ENCODE assay signal across 18 cellular contexts in the genomic region with DNA sequence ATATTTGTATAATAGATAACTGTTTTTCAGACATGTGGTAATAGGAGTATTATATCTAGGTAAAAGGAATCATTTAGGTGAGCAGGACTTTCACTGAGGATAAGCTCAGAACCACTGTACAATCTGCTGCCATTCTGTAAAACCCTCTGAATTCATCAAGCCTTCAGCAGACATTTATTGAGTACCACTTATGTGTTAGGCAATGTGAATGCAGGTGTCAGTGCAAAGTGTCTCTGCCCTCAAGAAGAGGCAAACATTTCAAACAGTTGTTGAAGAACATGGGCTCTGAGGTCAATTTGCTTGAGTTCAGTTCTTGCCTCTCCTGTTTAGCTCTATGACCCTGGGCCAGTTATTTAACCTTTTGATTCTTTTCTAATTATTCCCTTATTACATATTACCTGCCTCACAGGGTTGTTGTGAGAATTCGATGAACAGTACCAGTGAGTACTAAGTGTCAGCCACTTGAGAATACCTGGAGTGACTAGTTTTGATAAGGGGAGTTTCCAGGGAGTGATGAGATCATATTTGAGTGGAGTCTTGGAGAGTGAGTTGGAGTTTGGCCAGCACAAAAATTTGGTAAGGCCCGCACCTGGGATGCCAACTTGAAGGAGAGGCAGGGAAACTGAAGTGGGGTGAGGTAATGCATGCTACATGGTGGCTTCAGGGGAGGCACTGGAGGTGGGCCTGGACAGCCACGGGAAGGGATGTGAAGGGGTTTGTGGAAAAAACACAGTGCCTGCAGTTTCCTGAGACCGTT. TPM values are rescaled to one million over a fixed set of nuclear protein-coding genes. Genes with fewer than 3 reads are reported as not detected.
DNase-seq lines count a peak whose midpoint lies in the region; ATAC-seq and TF ChIP-seq lines count a peak whose summit lies in the region.
"Had no signal": no experiment of that assay in that cellular context is flagged by ENCODE, and none has a peak within 500 bp of the region (broad histone marks: within the 10 kb centered on the region; RNA-seq: fewer than 3 reads in every experiment).

No MANE protein-coding gene starts in this region.

- H3K27me3 Mint-ChIP-seq in Caco-2 (ENCODE audit: insufficient read depth, unreplicated experiment), result no peaks in the 10 kb centered on the region
- H3K27me3 Mint-ChIP-seq: activated T-cell treated with anti-CD3 and anti-CD28 coated beads, Interleukin-2, amount 50 U/mL, for 24 hours had no signal

- CTCF ChIA-PET in Caco-2 (lab: Charles Lee) (no interaction called here), IMR-90 (lab: Yijun Ruan, JAX) (no interaction called here), mammary epithelial cell (lab: Charles Lee; ENCODE audit: low non-redundant PET) (no interaction called here)

- TF ChIP-seq CTCF in Caco-2 (IDR thresholded peaks at IDR 0.05; ENCODE audit: insufficient read depth in 1 of 2, low read depth in 1 of 2, low read length in 1 of 2, severe bottlenecking in 1 of 2, unreplicated experiment in 1 of 2) (no peak), IMR-90 (conservative IDR thresholded peaks at IDR 0.05; ENCODE audit: low read depth, low read length) (no peak), mammary epithelial cell (conservative IDR thresholded peaks at IDR 0.05 in 1 of 2, IDR thresholded peaks at IDR 0.05 in 1 of 2; ENCODE audit: extremely low read depth in 1 of 2, insufficient read depth in 1 of 2, low read depth in 1 of 2, low read length in 2 of 2) (no peak), right lobe of liver (IDR thresholded peaks at IDR 0.05) (no peak)

- no peak for TF ChIP-seq POLR2A in IMR-90 (IDR thresholded peaks at IDR 0.05; ENCODE audit: low read depth, low read length)
- no peak for TF ChIP-seq POLR2A in right lobe of liver (IDR thresholded peaks at IDR 0.05)

- H3K14ac ChIP-seq in IMR-90 (replicated peaks; ENCODE audit: low read depth, low read length), result no peak overlapping the region

- no peaks in the 10 kb centered on the region for H3K36me3 ChIP-seq in Caco-2 (ENCODE audit: control insufficient read depth, insufficient read depth, low read length)
- no peaks in the 10 kb centered on the region; the same call in 1 of the 2 replicates for H3K36me3 ChIP-seq in IMR-90 (ENCODE audit: control insufficient read depth, insufficient read depth, low read length)
- no peaks in the 10 kb centered on the region for H3K36me3 ChIP-seq in mammary epithelial cell (ENCODE audit: insufficient read depth, low read length)
- H3K36me3 ChIP-seq in mesendoderm (ENCODE audit: control insufficient read depth, insufficient read depth, low read length), result no peaks in the 10 kb centered on the region
- no peaks in the 10 kb centered on the region for H3K36me3 ChIP-seq in right lobe of liver
- H3K36me3 ChIP-seq: stomach had no signal

- peaks cover 36% of the 10 kb centered on the region for H4K20me1 ChIP-seq in IMR-90 (ENCODE audit: insufficient read depth, low read length)
- no peaks in the 10 kb centered on the region for H4K20me1 ChIP-seq in mammary epithelial cell (ENCODE audit: insufficient read depth, low read length)

- no peak overlapping the region for H2AK9ac ChIP-seq in IMR-90 (replicated peaks; ENCODE audit: low read depth, low read length, poor library complexity)

- H2BK120ac ChIP-seq in IMR-90 (ENCODE audit: low read depth, low read length) (no peak overlapping the region), mesendoderm (ENCODE audit: low read depth, low read length) (no peak overlapping the region)

- BruUV-seq in Caco-2 (replicated peaks; lab: Mats Ljungman, UMichigan) (no TSS peak), IMR-90 (replicated peaks; lab: Mats Ljungman, UMichigan) (no TSS peak), mammary epithelial cell (replicated peaks; lab: Mats Ljungman, UMichigan) (no TSS peak)

- H3K4me1 Mint-ChIP-seq in Caco-2 (ENCODE audit: low read depth, unreplicated experiment), result peaks cover 46% of the 10 kb centered on the region

- H3K9me1 ChIP-seq in IMR-90 (ENCODE audit: insufficient read depth, low read length), result peaks cover 14% of the 10 kb centered on the region

- H3K23ac ChIP-seq in IMR-90 (ENCODE audit: low read depth, low read length), result peak overlapping the region; percentile 29; the same call in 1 of the 2 replicates
- no peak overlapping the region for H3K23ac ChIP-seq in mesendoderm (ENCODE audit: low read length)

- H3K56ac ChIP-seq in IMR-90 (ENCODE audit: extremely low read depth, insufficient read depth, low read length) (no peak overlapping the region), mesendoderm (ENCODE audit: low read length) (peak overlapping the region; percentile 54)

- no peak overlapping the region for H3K4me2 ChIP-seq in IMR-90 (ENCODE audit: low read depth, low read length)
- no peak overlapping the region for H3K4me2 ChIP-seq in mammary epithelial cell (ENCODE audit: insufficient read depth, low read depth, low read length)
- H3K4me2 ChIP-seq in mesendoderm (ENCODE audit: low read length), result no peak overlapping the region

- H3K4me3 ChIP-seq in Caco-2 (ENCODE audit: low read depth, low read length), result no peak overlapping the region
- H3K4me3 ChIP-seq in IMR-90 (ENCODE audit: insufficient read depth, low read depth, low read length), result no peak overlapping the region
- H3K4me3 ChIP-seq in mammary epithelial cell (replicated peaks in 1 of 3; ENCODE audit: insufficient read depth in 1 of 3, low read depth in 2 of 3, low read length in 3 of 3), result no peak overlapping the region
- no peak overlapping the region for H3K4me3 ChIP-seq in mesendoderm (ENCODE audit: low read length)
- no peak overlapping the region for H3K4me3 ChIP-seq in right lobe of liver
- H3K4me3 ChIP-seq: stomach had no signal

- H3K18ac ChIP-seq in IMR-90 (ENCODE audit: low read depth, low read length) (peak overlapping the region; percentile 30; the same call in 1 of the 2 replicates), mesendoderm (ENCODE audit: low read length) (no peak overlapping the region)

- no peak overlapping the region for H4K8ac ChIP-seq in IMR-90 (ENCODE audit: low read depth in 2 of 2, low read length in 2 of 2)
- H4K8ac ChIP-seq in mesendoderm (ENCODE audit: low read depth, low read length), result no peak overlapping the region

- dilution Hi-C loops in IMR-90 (cut with HindIII; ENCODE audit: low sequenced_read_pairs, unreplicated experiment), result no loop called here
- dilution Hi-C loops in mammary epithelial cell (cut with HindIII; ENCODE audit: low sequenced_read_pairs), result no loop called here

- peaks cover 7% of the 10 kb centered on the region for H3K36me3 Mint-ChIP-seq in Caco-2 (ENCODE audit: insufficient read depth, unreplicated experiment)
- H3K36me3 Mint-ChIP-seq: activated naive CD8-positive, alpha-beta T cell had no signal

- H3K79me1 ChIP-seq in IMR-90 (ENCODE audit: low read depth in 1 of 2, low read length in 2 of 2) (peaks cover 20 to 72% of the 10 kb centered on the region in 2 experiments), mesendoderm (ENCODE audit: low read length) (peaks cover 13% of the 10 kb centered on the region)

- ATAC-seq in IMR-90 (ENCODE audit: low read depth) (no peak), HG03045 (IDR thresholded peaks at IDR 0.05; ENCODE audit: unreplicated experiment) (no peak), right lobe of liver (no peak)
- ATAC-seq: Panc1 had no signal

- H3K27ac Mint-ChIP-seq in Caco-2 (ENCODE audit: unreplicated experiment), result peak overlapping the region; percentile 60
- H3K27ac Mint-ChIP-seq: activated naive CD8-positive, alpha-beta T cell; activated T-cell treated with anti-CD3 and anti-CD28 coated beads, Interleukin-2, amount 50 U/mL, for 24 hours had no signal

- POLR2A ChIA-PET in Caco-2 (lab: Charles Lee) (no interaction called here), IMR-90 (lab: Charles Lee; ENCODE audit: unreplicated experiment) (no interaction called here)

- H2BK5ac ChIP-seq in IMR-90 (ENCODE audit: low read depth, low read length, poor library complexity, severe bottlenecking) (peak overlapping the region; percentile 8), mesendoderm (ENCODE audit: low read length) (no peak overlapping the region)

- H3K4me1 ChIP-seq in Caco-2 (peaks cover 2% of the 10 kb centered on the region), IMR-90 (ENCODE audit: control insufficient read depth, insufficient read depth, low read length) (peaks cover 18% of the 10 kb centered on the region), mammary epithelial cell (ENCODE audit: insufficient read depth, low read length) (peaks cover 16% of the 10 kb centered on the region), mesendoderm (ENCODE audit: control insufficient read depth, low read depth, low read length) (peaks cover 8% of the 10 kb centered on the region), right lobe of liver (no peaks in the 10 kb centered on the region)

- H3K9me3 ChIP-seq in Caco-2, result no peaks in the 10 kb centered on the region
- no peaks in the 10 kb centered on the region for H3K9me3 ChIP-seq in IMR-90 (ENCODE audit: control insufficient read depth, insufficient read depth, low read length)
- no peaks in the 10 kb centered on the region for H3K9me3 ChIP-seq in mammary epithelial cell (replicated peaks; ENCODE audit: insufficient read depth, low read length)
- H3K9me3 ChIP-seq in right lobe of liver, result no peaks in the 10 kb centered on the region
- H3K9me3 ChIP-seq: stomach had no signal

- no peak overlapping the region for H2BK20ac ChIP-seq in IMR-90 (ENCODE audit: low read depth, low read length)

- H3K79me2 ChIP-seq in mammary epithelial cell (ENCODE audit: insufficient read depth, low read length) (peaks cover 90% of the 10 kb centered on the region), mesendoderm (ENCODE audit: control insufficient read depth, insufficient read depth, low read length) (peaks cover 24% of the 10 kb centered on the region)

- no peak overlapping the region for H3K27ac ChIP-seq in IMR-90 (ENCODE audit: insufficient read depth, low read length)
- H3K27ac ChIP-seq in mammary epithelial cell (ENCODE audit: insufficient read depth, low read depth, low read length), result peak overlapping the region; percentile 2
- no peak overlapping the region for H3K27ac ChIP-seq in mesendoderm (ENCODE audit: low read depth, low read length)
- no peak overlapping the region for H3K27ac ChIP-seq in right lobe of liver

- in situ Hi-C loops in IMR-90 (cut with MboI; ENCODE audit: low sequenced_read_pairs), result no loop called here
- in situ Hi-C loops in mammary epithelial cell (cut with MboI; ENCODE audit: low sequenced_read_pairs in 2 of 2), result no loop called here

- intact Hi-C loops in Caco-2 (cut with micrococcal nuclease; ENCODE audit: unreplicated experiment) (no loop called here), IMR-90 (cut with micrococcal nuclease) (no loop called here), mammary epithelial cell (cut with micrococcal nuclease) (no loop called here), right lobe of liver (cut with DNase I) (no loop called here)

- WGBS in IMR-90 (ENCODE audit: extremely low coverage in 2 of 2, insufficient read length in 1 of 2), 2 experiments, result 88% methylated on average over 1 of the region's 4 CpGs; no CpG with 5 or more reads in 1 of the 2 experiments
- 32% methylated on average over 4 of the region's 4 CpGs for WGBS in mammary epithelial cell (ENCODE audit: low coverage, missing lambda C conversion rate)
- no CpG with 5 or more reads among the region's 4 CpGs for WGBS in mesendoderm (ENCODE audit: extremely low coverage, insufficient coverage, low lambda C conversion rate)
- 86% methylated on average over 2 of the region's 4 CpGs for WGBS in right lobe of liver (ENCODE audit: insufficient coverage, low coverage, low lambda C conversion rate, missing lambda C conversion rate)

- no peak overlapping the region for H3K9ac ChIP-seq in IMR-90 (ENCODE audit: low read depth, low read length)
- no peak overlapping the region for H3K9ac ChIP-seq in mammary epithelial cell (ENCODE audit: insufficient read depth, low read length)
- no peak overlapping the region for H3K9ac ChIP-seq in mesendoderm (ENCODE audit: low read length)

- H2AFZ ChIP-seq in IMR-90 (replicated peaks; ENCODE audit: low read length, poor library complexity) (no peak overlapping the region), mammary epithelial cell (ENCODE audit: low read depth, low read length) (no peak overlapping the region)

- H3K4me3 Mint-ChIP-seq in Caco-2 (ENCODE audit: unreplicated experiment), result no peak overlapping the region
- H3K4me3 Mint-ChIP-seq: activated naive CD8-positive, alpha-beta T cell; activated T-cell treated with anti-CD3 and anti-CD28 coated beads, Interleukin-2, amount 50 U/mL, for 24 hours had no signal

- TF ChIP-seq RAD21 in IMR-90 (IDR thresholded peaks at IDR 0.05; ENCODE audit: low read length), result no peak

- H2BK15ac ChIP-seq in IMR-90 (ENCODE audit: low read depth, low read length), result no peak overlapping the region
- no peak overlapping the region for H2BK15ac ChIP-seq in mesendoderm (replicated peaks; ENCODE audit: low read depth)

- H4K5ac ChIP-seq in IMR-90 (ENCODE audit: low read depth, low read length) (no peak overlapping the region), mesendoderm (ENCODE audit: low read length) (no peak overlapping the region)

- H4K91ac ChIP-seq in IMR-90 (ENCODE audit: insufficient read depth, low read depth, low read length), result no peak overlapping the region

- H3K4ac ChIP-seq in IMR-90 (ENCODE audit: low read depth, low read length) (no peak overlapping the region), mesendoderm (ENCODE audit: low read depth, low read length) (no peak overlapping the region)

- H3K27me3 ChIP-seq in Caco-2 (replicated peaks; ENCODE audit: control insufficient read depth, insufficient read depth, low read length) (no peaks in the 10 kb centered on the region), IMR-90 (ENCODE audit: control insufficient read depth, insufficient read depth, low read length) (no peaks in the 10 kb centered on the region), mammary epithelial cell (ENCODE audit: insufficient read depth, low read length) (no peaks in the 10 kb centered on the region), mesendoderm (ENCODE audit: insufficient read depth, low read length, poor library complexity) (no peaks in the 10 kb centered on the region), right lobe of liver (no peaks in the 10 kb centered on the region)
- H3K27me3 ChIP-seq: stomach had no signal

- H3K9me3 Mint-ChIP-seq in Caco-2 (ENCODE audit: unreplicated experiment), result no peaks in the 10 kb centered on the region
- H3K9me3 Mint-ChIP-seq: activated T-cell treated with anti-CD3 and anti-CD28 coated beads, Interleukin-2, amount 50 U/mL, for 24 hours had no signal

- peak overlapping the region; percentile 5; the same call in 1 of the 2 replicates for H2AK5ac ChIP-seq in IMR-90 (ENCODE audit: low read depth, low read length)
- no peak overlapping the region for H2AK5ac ChIP-seq in mesendoderm (ENCODE audit: low read length)

- DNase-seq in Caco-2 (no peak), IMR-90 (no peak), mammary epithelial cell (peak; percentile 89), mesendoderm (no peak), NCI-H187 treated with DMSO at 0.1 percent for 48 hours (lab: John Stamatoyannopoulos, UW) (no peak), right lobe of liver (no peak)
- DNase-seq in activated CD8-positive, alpha-beta memory T cell treated with anti-CD3 and anti-CD28 coated beads, Interleukin-2, amount 50 U/mL, for 4 hours, result no peak
- DNase-seq: activated CD4-positive, alpha-beta T cell treated with anti-CD3 and anti-CD28 coated beads, Interleukin-2, amount 50 U/mL, for 1 hour; activated T-cell treated with anti-CD3 and anti-CD28 coated beads, Interleukin-2, amount 50 U/mL, for 24 hours; caudate nucleus; NCI-H2081; NCI-H748 treated with DMSO at 0.1 percent for 48 hours; nucleus accumbens; stimulated activated CD4-positive, alpha-beta T cell treated with anti-CD3 and anti-CD28 coated beads, Interleukin-1b, Interleukin-23, amount 100 ng/mL, for 48 hours; stomach had no signal

RNA-seq across cellular contexts. Expression of a gene that starts 33.7 kb away (rescaled TPM):
- total RNA-seq in Caco-2 (2022) (140 and 143 TPM in 2 replicates), IMR-90 (2012; rRNA removed) (50.5 and 50.8 TPM in 2 replicates), mammary epithelial cell (10 to 100 TPM; 31.3 to 35.3 TPM), right lobe of liver (10 to 100 TPM in 1 of 6 experiments, 1 to 10 TPM in 5; 3.9 to 12.4 (median 7.3) TPM)
- polyA plus RNA-seq in IMR-90 (2012; rRNA removed) (10.8 and 11.1 TPM in 2 replicates), mammary epithelial cell (12.2 TPM)
- 3.9 and 4.3 TPM in 2 replicates for polyA plus RNA-seq in IMR-90 (2012; cell fraction: cytosol; rRNA removed)
- 2.1 and 10.1 TPM in 2 replicates for polyA plus RNA-seq in IMR-90 (2012; cell fraction: nucleus; rRNA removed; ENCODE audit: low replicate concordance)
- 46.8 TPM for polyA minus RNA-seq in mammary epithelial cell
- 15.3 TPM for polyA plus RNA-seq in mesendoderm (2013, experiment 1 of 2)
- 14.8 TPM for polyA plus RNA-seq in mesendoderm (2013, experiment 2 of 2)
